In the genomic region with DNA sequence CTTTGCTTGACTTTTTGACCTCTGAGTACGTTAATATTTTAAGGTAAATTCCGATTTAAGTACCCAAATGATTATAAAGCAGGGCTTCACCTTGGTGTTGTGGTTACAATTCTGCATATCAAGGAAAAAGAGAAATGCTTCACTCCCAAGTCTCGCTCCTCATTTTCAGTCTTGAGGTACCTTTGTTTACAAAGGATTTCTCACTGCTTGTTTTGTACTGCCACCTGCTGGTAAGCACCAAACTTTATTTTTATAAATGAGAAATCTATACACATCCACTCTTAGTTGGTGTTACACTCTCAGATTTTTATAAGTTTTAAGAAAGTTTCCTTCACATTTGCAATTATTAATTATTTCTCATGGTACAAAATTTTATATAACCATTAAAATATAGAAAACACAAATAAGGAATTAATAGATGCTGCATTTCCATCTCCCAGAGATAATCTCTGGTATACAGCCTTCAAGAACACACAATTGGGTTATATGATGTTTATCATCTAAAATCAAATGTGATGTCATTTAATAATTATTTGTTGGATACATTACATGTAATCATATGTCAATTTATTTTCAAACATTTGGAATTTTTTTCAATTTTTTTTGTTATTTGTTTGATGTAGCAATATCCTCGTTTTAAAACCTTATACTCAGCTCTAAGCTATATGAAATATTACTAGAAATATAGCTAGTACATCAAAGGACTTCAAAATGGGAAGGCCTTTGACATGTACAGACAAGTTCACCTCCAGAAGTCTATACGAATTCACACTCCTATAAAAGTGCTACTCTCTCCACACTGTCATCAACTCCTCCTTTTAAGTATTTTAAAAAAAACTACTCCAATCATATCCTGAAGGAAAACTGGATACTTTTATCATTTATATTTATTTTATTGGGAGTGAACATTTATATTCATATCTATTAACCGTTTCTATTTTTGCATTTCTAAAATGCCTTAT, we compare ENCODE assay signal across 8 cellular contexts.
DNase-seq lines count a peak whose midpoint lies in the region; ATAC-seq and TF ChIP-seq lines count a peak whose summit lies in the region.

No MANE protein-coding gene starts in this region.

- peak; percentile 67 for ATAC-seq in GM18868 (IDR thresholded peaks at IDR 0.05; ENCODE audit: unreplicated experiment)
- ATAC-seq in psoas muscle: no peak

- 6 to 12% methylated on average over 6 of the region's 6 CpGs for WGBS in esophagus squamous epithelium, 2 donors
- 32 to 40% (median 39%) methylated on average over 6 of the region's 6 CpGs for WGBS in psoas muscle, 3 donors

- H3K4me2 ChIP-seq in BLaER1: peak overlapping the region; percentile 25; the same call in 1 of the 2 replicates

- DNase-seq in RPMI7951 (ENCODE audit: low read depth) (peak; percentile 42), esophagus squamous epithelium (lab: John Stamatoyannopoulos, UW) (no peak), psoas muscle (no peak)
- no peak for DNase-seq in activated naive CD4-positive, alpha-beta T cell treated with anti-CD3 and anti-CD28 coated beads, Interleukin-2, amount 10 ng/mL, durations not matched to agents 7 days and 5 days
- no peak for DNase-seq in effector CD4-positive, alpha-beta T cell

- no peak overlapping the region for H3K9ac ChIP-seq in BLaER1

- CTCF ChIA-PET in activated naive CD4-positive, alpha-beta T cell treated with anti-CD3 and anti-CD28 coated beads, Interleukin-2, amount 10 ng/mL, durations not matched to agents 7 days and 5 days (lab: Charles Lee): interaction anchor here (0.6 to 2.8 kb wide), 5 partner anchors 256 to 995 kb away, joined by 3 to 24 read pairs (median 3); no protein-coding TSS in a partner anchor

- TF ChIP-seq EP300 in Ishikawa (IDR thresholded peaks at IDR 0.05; ENCODE audit: borderline replicate concordance): no peak

- no peaks in the 10 kb centered on the region for H3K36me3 ChIP-seq in BLaER1
- H3K36me3 ChIP-seq in esophagus squamous epithelium: no peaks in the 10 kb centered on the region
- H3K36me3 ChIP-seq in psoas muscle (ENCODE audit: insufficient read depth in 1 of 2, low read depth in 1 of 2): no peaks in the 10 kb centered on the region

- no peak overlapping the region for H3K27ac ChIP-seq in BLaER1
- H3K27ac ChIP-seq in esophagus squamous epithelium: no peak overlapping the region
- H3K27ac ChIP-seq in psoas muscle: no peak overlapping the region

- no peaks in the 10 kb centered on the region for H3K27me3 ChIP-seq in BLaER1
- H3K27me3 ChIP-seq in esophagus squamous epithelium: no peaks in the 10 kb centered on the region
- H3K27me3 ChIP-seq in psoas muscle (ENCODE audit: insufficient read depth in 3 of 3, low read length in 2 of 3): no peaks in the 10 kb centered on the region

- H3K9me3 Mint-ChIP-seq in activated naive CD4-positive, alpha-beta T cell treated with anti-CD3 and anti-CD28 coated beads, Interleukin-2, amount 10 ng/mL, durations not matched to agents 7 days and 5 days: no peaks in the 10 kb centered on the region

- H3K4me3 ChIP-seq in BLaER1: no peak overlapping the region
- no peak overlapping the region for H3K4me3 ChIP-seq in esophagus squamous epithelium
- no peak overlapping the region for H3K4me3 ChIP-seq in psoas muscle

- no peak overlapping the region for H3K27ac Mint-ChIP-seq in activated naive CD4-positive, alpha-beta T cell treated with anti-CD3 and anti-CD28 coated beads, Interleukin-2, amount 10 ng/mL, durations not matched to agents 7 days and 5 days

- no peak overlapping the region for H3K4me3 Mint-ChIP-seq in activated naive CD4-positive, alpha-beta T cell treated with anti-CD3 and anti-CD28 coated beads, Interleukin-2, amount 10 ng/mL, durations not matched to agents 7 days and 5 days

- H3K4me1 ChIP-seq in BLaER1 (peaks cover 9% of the 10 kb centered on the region), esophagus squamous epithelium (peaks cover 0 to 3% (median 0%) of the 10 kb centered on the region in 3 donors), psoas muscle (no peaks in the 10 kb centered on the region)

- intact Hi-C loops in esophagus squamous epithelium (cut with DNase I) (loop anchor here (5.0 kb wide), 1 partner anchor 256 kb away; no protein-coding TSS in a partner anchor), psoas muscle (cut with DNase I) (loop anchor here (5.0 to 10.0 kb wide), 3 partner anchors 254 to 994 kb away; no protein-coding TSS in a partner anchor)

- H3K4me1 Mint-ChIP-seq in activated naive CD4-positive, alpha-beta T cell treated with anti-CD3 and anti-CD28 coated beads, Interleukin-2, amount 10 ng/mL, durations not matched to agents 7 days and 5 days: peaks cover 5% of the 10 kb centered on the region

- TF ChIP-seq CTCF in esophagus squamous epithelium (IDR thresholded peaks at IDR 0.05) (peak; percentile 36 to 67 (median 56)), psoas muscle (IDR thresholded peaks at IDR 0.05) (peak; percentile 61)

- no peak for TF ChIP-seq POLR2A in esophagus squamous epithelium (IDR thresholded peaks at IDR 0.05)

- H3K36me3 Mint-ChIP-seq in activated naive CD4-positive, alpha-beta T cell treated with anti-CD3 and anti-CD28 coated beads, Interleukin-2, amount 10 ng/mL, durations not matched to agents 7 days and 5 days: no peaks in the 10 kb centered on the region

- TF ChIP-seq RAD21 in Ishikawa (IDR thresholded peaks at IDR 0.05; ENCODE audit: low read depth): peak; percentile 80

- no peaks in the 10 kb centered on the region for H3K9me3 ChIP-seq in BLaER1
- H3K9me3 ChIP-seq in esophagus squamous epithelium: no peaks in the 10 kb centered on the region
- peaks cover 7% of the 10 kb centered on the region for H3K9me3 ChIP-seq in psoas muscle

- H4K20me1 ChIP-seq in BLaER1: no peaks in the 10 kb centered on the region

- H3K27me3 Mint-ChIP-seq in activated naive CD4-positive, alpha-beta T cell treated with anti-CD3 and anti-CD28 coated beads, Interleukin-2, amount 10 ng/mL, durations not matched to agents 7 days and 5 days: no peaks in the 10 kb centered on the region

TF ChIP-seq in Ishikawa, 13 proteins besides CTCF, POLR2A, EP300 and RAD21:
- TF ChIP-seq, protein P1, sequence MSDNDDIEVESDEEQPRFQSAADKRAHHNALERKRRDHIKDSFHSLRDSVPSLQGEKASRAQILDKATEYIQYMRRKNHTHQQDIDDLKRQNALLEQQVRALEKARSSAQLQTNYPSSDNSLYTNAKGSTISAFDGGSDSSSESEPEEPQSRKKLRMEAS (IDR thresholded peaks at IDR 0.05): no peak
- TF ChIP-seq CEBPB (IDR thresholded peaks at IDR 0.05) (no peak), TAF1 (IDR thresholded peaks at IDR 0.05; ENCODE audit: low read depth) (no peak), TCF12 (IDR thresholded peaks at IDR 0.05; ENCODE audit: low read depth) (no peak), ZBTB7A (IDR thresholded peaks at IDR 0.05; ENCODE audit: low read depth) (no peak), EGR1 (IDR thresholded peaks at IDR 0.05) (no peak)
